10 cellular contexts compared by ENCODE assay signal in the genomic region with DNA sequence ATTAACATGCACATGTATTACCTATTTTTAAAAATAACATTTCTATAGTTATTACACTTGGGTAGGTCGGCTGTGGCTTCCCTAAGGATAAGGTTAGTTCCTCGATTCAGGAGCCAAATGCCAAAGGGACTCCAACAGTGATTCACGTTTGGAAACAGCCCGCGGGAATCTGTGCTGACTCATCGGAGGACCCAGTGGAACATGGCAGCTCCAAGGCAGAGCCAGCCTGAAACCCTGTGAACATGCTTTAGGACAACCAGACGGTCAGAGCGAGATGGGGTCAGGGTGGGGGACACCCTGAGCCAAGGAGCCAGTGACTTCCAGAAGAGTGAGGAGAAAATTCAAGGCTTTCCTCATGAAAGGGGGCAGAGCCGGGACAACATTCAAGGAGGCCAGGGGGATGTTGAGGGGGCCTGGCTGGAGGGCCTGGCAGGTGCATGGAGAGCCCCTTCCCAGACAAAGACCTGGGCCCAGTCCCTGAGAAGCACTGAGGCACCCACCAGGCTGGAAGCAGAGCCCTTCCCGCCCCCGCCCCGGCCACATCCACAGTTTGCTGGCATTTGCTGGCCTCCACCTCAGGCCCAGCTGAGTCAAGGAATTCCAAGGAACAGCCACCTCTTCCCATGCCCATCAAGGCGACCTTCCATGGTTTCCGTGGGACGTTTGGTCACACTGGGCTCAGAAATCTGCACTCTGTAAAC.
A peak's percentile ranks its signal among the peaks of the same experiment; 100 is the strongest.
DNase-seq lines count a peak whose midpoint lies in the region; ATAC-seq and TF ChIP-seq lines count a peak whose summit lies in the region.
"Had no signal": no experiment of that assay in that cellular context is flagged by ENCODE, and none has a peak within 500 bp of the region (broad histone marks: within the 10 kb centered on the region; RNA-seq: fewer than 3 reads in every experiment).

No MANE protein-coding gene starts in this region.

- H3K9me3 ChIP-seq in adrenal gland (replicated peaks in 1 of 3) (no peaks in the 10 kb centered on the region), heart left ventricle (peaks cover 0 to 2% (median 0%) of the 10 kb centered on the region in 12 donors)

- TF ChIP-seq CTCF in adrenal gland (IDR thresholded peaks at IDR 0.05) (no peak), heart left ventricle (IDR thresholded peaks at IDR 0.05) (no peak)

- TF ChIP-seq POLR2A in adrenal gland (IDR thresholded peaks at IDR 0.05) (no peak), heart left ventricle (IDR thresholded peaks at IDR 0.05) (no peak)

- intact Hi-C loops in adrenal gland (cut with DNase I) (no loop called here), heart left ventricle (cut with DNase I) (loop anchor here in 1 of 10 donors (5.0 kb wide), 1 partner anchor 62 kb away; no protein-coding TSS in a partner anchor)

- H3K27ac ChIP-seq in adrenal gland, result peak overlapping the region in 3 of 5 donors; percentile 10 to 87 (median 74)
- H3K27ac ChIP-seq in heart left ventricle, result peak overlapping the region; percentile 36 to 96 (median 81)

- H3K4me3 ChIP-seq in adrenal gland, result no peak overlapping the region
- no peak overlapping the region for H3K4me3 ChIP-seq in heart left ventricle

- ATAC-seq in heart left ventricle (peak; percentile 44 to 72 (median 64)), HG02588 (IDR thresholded peaks at IDR 0.05; ENCODE audit: unreplicated experiment) (no peak)
- ATAC-seq: stimulated activated naive B cell treated with anti-CD40 and anti-IgM and Interleukin-4, amounts not matched to agents 10 μg/mL and 1 μg/mL and 100 μg/mL, for 72 hours had no signal

- peaks cover 5 to 13% of the 10 kb centered on the region in 2 donors for H3K4me1 ChIP-seq in adrenal gland (replicated peaks in 1 of 2)
- H3K4me1 ChIP-seq in heart left ventricle, result peaks cover 0 to 34% (median 21%) of the 10 kb centered on the region in 12 donors

- H3K27me3 ChIP-seq in adrenal gland, result no peaks in the 10 kb centered on the region
- H3K27me3 ChIP-seq in heart left ventricle, result no peaks in the 10 kb centered on the region

- H3K36me3 ChIP-seq in adrenal gland (replicated peaks in 1 of 2) (no peaks in the 10 kb centered on the region), heart left ventricle (no peaks in the 10 kb centered on the region)

- peak; percentile 94 for DNase-seq in EL
- peak; percentile 66 to 88 (median 84) for DNase-seq in adrenal gland
- peak in 3 of 5 donors; percentile 45 to 76 (median 74) for DNase-seq in heart left ventricle
- peak; percentile 26 for DNase-seq in pulmonary artery endothelial cell (ENCODE audit: low read depth, low spot score)
- DNase-seq in stimulated activated CD4-positive, alpha-beta T cell treated with anti-CD3 and anti-CD28 coated beads, Interleukin-15, amount 100 ng/mL, for 24 hours, result no peak
- DNase-seq in HT-29 (ENCODE audit: low spot score), result no peak
- DNase-seq in NCI-H2029 treated with DMSO at 0.1 percent for 48 hours (lab: John Stamatoyannopoulos, UW), result no peak
- DNase-seq: activated naive CD8-positive, alpha-beta T cell treated with anti-CD3 and anti-CD28 coated beads for 36 hours; stimulated activated naive B cell treated with anti-CD40 and anti-IgM and Interleukin-4, amounts not matched to agents 10 μg/mL and 1 μg/mL and 100 μg/mL, for 72 hours had no signal

- WGBS in adrenal gland, 4 donors, result 59 to 62% (median 60%) methylated on average over 12 to 15 of the region's 15 CpGs
- WGBS in heart left ventricle, 4 donors, result 49 to 69% (median 62%) methylated on average over 15 of the region's 15 CpGs

Comparison
In these comparisons a context has a peak if more than half of its experiments do, and no peak if none do; other contexts are left out.
1. DNase-seq: peak in EL (single experiment), adrenal gland (7 of 7), heart left ventricle (3 of 5) and pulmonary artery endothelial cell (single experiment); none in stimulated activated CD4-positive, alpha-beta T cell treated with anti-CD3 and anti-CD28 coated beads, Interleukin-15, amount 100 ng/mL, for 24 hours (single experiment), HT-29 (single experiment) and NCI-H2029 treated with DMSO at 0.1 percent for 48 hours (single experiment).